In the genomic region with DNA sequence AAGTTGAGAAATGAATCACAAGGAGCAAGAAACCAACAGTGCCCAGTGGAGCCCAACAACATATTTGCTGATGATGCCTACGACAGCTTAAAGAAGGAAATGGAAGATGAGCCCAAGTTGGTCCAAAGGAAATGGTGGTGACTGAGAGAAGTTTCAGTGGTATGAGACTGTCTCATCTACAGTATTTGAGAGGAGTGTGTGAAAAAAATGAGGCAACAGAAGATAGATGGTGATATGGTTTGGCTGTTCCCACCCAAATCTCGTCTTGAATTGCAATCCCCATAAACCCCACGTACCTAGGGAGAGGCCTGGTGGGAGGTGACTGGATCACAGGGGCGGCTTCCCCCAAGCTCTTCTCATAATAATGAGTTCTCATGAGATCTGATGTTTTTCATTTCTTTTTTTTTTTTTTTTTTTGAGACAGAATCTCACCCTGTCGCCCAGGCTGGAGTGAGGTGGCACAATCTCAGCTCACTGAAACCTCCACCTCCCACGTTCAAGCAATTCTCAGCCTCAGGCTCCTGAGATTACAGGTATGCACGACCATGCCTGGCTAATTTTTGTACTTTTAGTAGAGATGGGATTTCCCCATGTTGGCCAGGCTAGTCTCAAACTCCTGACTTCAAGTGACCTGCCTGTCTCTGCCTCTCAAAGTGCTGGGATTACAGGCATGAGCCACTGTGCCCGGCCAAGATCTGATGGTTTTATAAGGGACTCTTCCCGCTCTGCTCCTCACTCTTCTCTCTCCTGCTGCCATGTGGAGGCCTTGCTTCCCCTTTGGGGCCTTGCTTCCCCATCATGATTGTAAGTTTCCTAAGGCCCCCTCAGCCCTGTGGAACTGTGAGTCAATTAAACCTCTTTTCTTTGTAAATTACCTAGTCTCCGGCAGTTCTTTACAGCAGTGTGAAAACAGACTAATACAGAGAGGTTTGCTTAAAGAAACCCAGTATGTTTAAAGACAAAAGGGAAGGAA, we compare ENCODE assay signal across 11 cellular contexts. TPM values are rescaled to one million over a fixed set of nuclear protein-coding genes. Genes with fewer than 3 reads are reported as not detected.
DNase-seq lines count a peak whose midpoint lies in the region; ATAC-seq and TF ChIP-seq lines count a peak whose summit lies in the region.
"Had no signal": no experiment of that assay in that cellular context is flagged by ENCODE, and none has a peak within 500 bp of the region (broad histone marks: within the 10 kb centered on the region; RNA-seq: fewer than 3 reads in every experiment).

No MANE protein-coding gene starts in this region.

- WGBS in endodermal cell (ENCODE audit: insufficient coverage in 1 of 2, insufficient read length in 1 of 2), 2 experiments = 91% methylated on average over 8 to 10 of the region's 10 CpGs
- 87 to 91% (median 88%) methylated on average over 10 of the region's 10 CpGs for WGBS in ovary, 3 donors

- POLR2A ChIA-PET in naive thymus-derived CD8-positive, alpha-beta T cell (lab: Charles Lee) = interaction anchor here (0.6 to 0.7 kb wide), 2 partner anchors 94 to 837 kb away, joined by 3 to 5 read pairs; a partner anchor contains a TSS

- peak overlapping the region; percentile 7 to 79 for H3K27ac Mint-ChIP-seq in effector memory CD8-positive, alpha-beta T cell
- no peak overlapping the region for H3K27ac Mint-ChIP-seq in endodermal cell
- H3K27ac Mint-ChIP-seq in naive thymus-derived CD8-positive, alpha-beta T cell = peak overlapping the region in 4 of 10 donors; percentile 3 to 56 (median 15)

- H3K27ac ChIP-seq in endodermal cell (ENCODE audit: low read depth, low read length) (no peak overlapping the region), ascending aorta (no peak overlapping the region), ovary (no peak overlapping the region)

- H3K4me1 ChIP-seq in endodermal cell (ENCODE audit: control insufficient read depth, insufficient read depth, low read length) (no peaks in the 10 kb centered on the region), ascending aorta (no peaks in the 10 kb centered on the region), ovary (ENCODE audit: insufficient read depth) (no peaks in the 10 kb centered on the region)

- no peak overlapping the region for H3K9ac ChIP-seq in endodermal cell (ENCODE audit: extremely low read depth, low read length, poor library complexity, severe bottlenecking)

- peaks cover 13% of the 10 kb centered on the region for H3K36me3 Mint-ChIP-seq in effector memory CD8-positive, alpha-beta T cell (ENCODE audit: insufficient read depth)
- H3K36me3 Mint-ChIP-seq in endodermal cell (ENCODE audit: low read depth) = peaks cover 65% of the 10 kb centered on the region
- H3K36me3 Mint-ChIP-seq in naive thymus-derived CD8-positive, alpha-beta T cell = peaks cover 7 to 57% (median 34%) of the 10 kb centered on the region in 3 donors

- peak overlapping the region; percentile 18; the same call in 1 of the 2 replicates for H3K4me3 ChIP-seq in GM12865 (ENCODE audit: low read depth, low read length)
- H3K4me3 ChIP-seq in endodermal cell (ENCODE audit: low read length) = no peak overlapping the region
- H3K4me3 ChIP-seq in ascending aorta = no peak overlapping the region
- H3K4me3 ChIP-seq in ovary = no peak overlapping the region

- peaks cover 71% of the 10 kb centered on the region for H3K36me3 ChIP-seq in endodermal cell (ENCODE audit: control insufficient read depth, insufficient read depth, low read length)
- peaks cover 7 to 21% of the 10 kb centered on the region in 2 donors for H3K36me3 ChIP-seq in ascending aorta
- no peaks in the 10 kb centered on the region for H3K36me3 ChIP-seq in ovary

- no peak for TF ChIP-seq POLR2A in ovary (IDR thresholded peaks at IDR 0.05)

- H3K4me1 Mint-ChIP-seq in effector memory CD8-positive, alpha-beta T cell (ENCODE audit: low read depth in 2 of 2) = peaks cover 7 to 16% of the 10 kb centered on the region in 2 donors
- peaks cover 5% of the 10 kb centered on the region for H3K4me1 Mint-ChIP-seq in endodermal cell
- peaks cover 4 to 9% (median 5%) of the 10 kb centered on the region in 4 donors for H3K4me1 Mint-ChIP-seq in naive thymus-derived CD8-positive, alpha-beta T cell

- no peak overlapping the region for H3K4me3 Mint-ChIP-seq in effector memory CD8-positive, alpha-beta T cell
- no peak overlapping the region for H3K4me3 Mint-ChIP-seq in endodermal cell
- H3K4me3 Mint-ChIP-seq in naive thymus-derived CD8-positive, alpha-beta T cell = no peak overlapping the region

- intact Hi-C loops in ascending aorta (cut with DNase I) (no loop called here), ovary (cut with DNase I) (no loop called here)

- TF ChIP-seq CTCF in GM12865 (IDR thresholded peaks at IDR 0.05; ENCODE audit: insufficient read depth, low read depth, low read length, missing control alignments) (no peak), endodermal cell (conservative IDR thresholded peaks at IDR 0.05) (no peak), ascending aorta (IDR thresholded peaks at IDR 0.05) (no peak), ovary (IDR thresholded peaks at IDR 0.05) (no peak)

- ATAC-seq in GM21390 (IDR thresholded peaks at IDR 0.05; ENCODE audit: unreplicated experiment) = peak; percentile 83
- ATAC-seq in HG03469 (IDR thresholded peaks at IDR 0.05; ENCODE audit: unreplicated experiment) = peak; percentile 80
- ATAC-seq in effector memory CD8-positive, alpha-beta T cell (replicated peaks) = no peak
- ATAC-seq in naive thymus-derived CD8-positive, alpha-beta T cell = no peak

- peaks cover 10% of the 10 kb centered on the region for H3K9me3 ChIP-seq in endodermal cell (ENCODE audit: control insufficient read depth, low read length)
- H3K9me3 ChIP-seq in ascending aorta = no peaks in the 10 kb centered on the region
- peaks cover 0 to 4% of the 10 kb centered on the region in 2 donors for H3K9me3 ChIP-seq in ovary

- TF ChIP-seq EP300 in ovary (IDR thresholded peaks at IDR 0.05) = no peak

- DNase-seq in GM12865 (ENCODE audit: low read depth) (peak; percentile 90), endodermal cell (no peak), ascending aorta (ENCODE audit: low spot score in 2 of 2) (no peak), ovary (no peak)
- no peak for DNase-seq in effector memory CD8-positive, alpha-beta T cell
- no peak for DNase-seq in naive thymus-derived CD8-positive, alpha-beta T cell
- DNase-seq: mesendoderm, NCI-H2107 had no signal

- H3K27me3 ChIP-seq in endodermal cell (ENCODE audit: control insufficient read depth, insufficient read depth, low read length, poor library complexity, severe bottlenecking) = no peaks in the 10 kb centered on the region
- H3K27me3 ChIP-seq in ascending aorta = no peaks in the 10 kb centered on the region
- H3K27me3 ChIP-seq in ovary = no peaks in the 10 kb centered on the region

- H3K27me3 Mint-ChIP-seq in effector memory CD8-positive, alpha-beta T cell = no peaks in the 10 kb centered on the region
- H3K27me3 Mint-ChIP-seq in endodermal cell (ENCODE audit: insufficient read depth) = no peaks in the 10 kb centered on the region
- H3K27me3 Mint-ChIP-seq in naive thymus-derived CD8-positive, alpha-beta T cell = no peaks in the 10 kb centered on the region

- H3K9me3 Mint-ChIP-seq in effector memory CD8-positive, alpha-beta T cell = no peaks in the 10 kb centered on the region
- H3K9me3 Mint-ChIP-seq in endodermal cell = no peaks in the 10 kb centered on the region
- H3K9me3 Mint-ChIP-seq in naive thymus-derived CD8-positive, alpha-beta T cell = peaks cover 0 to 9% (median 0%) of the 10 kb centered on the region in 9 donors

RNA-seq across cellular contexts. Expression of a gene that starts 30.2 kb away (rescaled TPM):
- not detected for total RNA-seq in endodermal cell
- 0.36 TPM for polyA plus RNA-seq in endodermal cell (2013, experiment 1 of 2)
- not detected for polyA plus RNA-seq in endodermal cell (2013, experiment 2 of 2)
- not detected for total RNA-seq in naive thymus-derived CD8-positive, alpha-beta T cell
- not detected for polyA plus RNA-seq in naive thymus-derived CD8-positive, alpha-beta T cell
- total RNA-seq in ascending aorta = not detected
- not detected for total RNA-seq in ovary
- polyA plus RNA-seq in ovary = not detected
- total RNA-seq: bronchial epithelial cell had no signal

RNA-seq across cellular contexts. Expression of a gene that starts 36.2 kb away (rescaled TPM):
- total RNA-seq in endodermal cell = 10 to 100 TPM; 14.3 to 17.9 TPM
- 6.8 TPM for polyA plus RNA-seq in endodermal cell (2013, experiment 1 of 2)
- polyA plus RNA-seq in endodermal cell (2013, experiment 2 of 2) = 8.1 TPM
- total RNA-seq in naive thymus-derived CD8-positive, alpha-beta T cell = 100 to 1,000 TPM; 351 to 360 TPM
- polyA plus RNA-seq in naive thymus-derived CD8-positive, alpha-beta T cell = 100 to 1,000 TPM in 1 of 3 donors, 10 to 100 TPM in 2; 44.6 to 128 (median 62.1) TPM
- total RNA-seq in ascending aorta = 18.4 TPM
- total RNA-seq in ovary = 10 to 100 TPM in 4 of 7 donors, 1 to 10 TPM in 3; 7.6 to 15.5 (median 10.0) TPM
- polyA plus RNA-seq in ovary = 1 to 10 TPM; 5.4 to 8.9 TPM

RNA-seq across cellular contexts. Expression of a gene that starts 59.4 kb away (rescaled TPM):
- total RNA-seq in endodermal cell (10 to 100 TPM; 30.4 to 30.5 TPM), ascending aorta (6.8 TPM), ovary (10 to 100 TPM; 21.4 to 31.5 (median 28.6) TPM)
- 59.9 TPM for polyA plus RNA-seq in endodermal cell (2013, experiment 1 of 2)
- polyA plus RNA-seq in endodermal cell (2013, experiment 2 of 2) = 57.9 TPM
- total RNA-seq in naive thymus-derived CD8-positive, alpha-beta T cell = 1 to 10 TPM; 6.0 to 6.1 TPM
- 1 to 10 TPM; 1.2 to 4.3 (median 2.7) TPM for polyA plus RNA-seq in naive thymus-derived CD8-positive, alpha-beta T cell
- 10 to 100 TPM; 17.0 to 29.2 TPM for polyA plus RNA-seq in ovary

Comparison
In these comparisons a context has a peak if more than half of its experiments do, and no peak if none do; other contexts are left out.
1. ATAC-seq: peak in GM21390 (single experiment) and HG03469 (single experiment); none in effector memory CD8-positive, alpha-beta T cell (single experiment) and naive thymus-derived CD8-positive, alpha-beta T cell (0 of 2).
2. RNA of a gene that starts 36.2 kb away (total RNA-seq): 351 to 360 TPM in naive thymus-derived CD8-positive, alpha-beta T cell; 18.4 TPM in ascending aorta (single experiment), 14.3 to 17.9 TPM in endodermal cell and 7.6 to 15.5 TPM in ovary; every median in the first group is over 10 times any median in the second.